1 cellular context compared by ENCODE assay signal in the genomic region with DNA sequence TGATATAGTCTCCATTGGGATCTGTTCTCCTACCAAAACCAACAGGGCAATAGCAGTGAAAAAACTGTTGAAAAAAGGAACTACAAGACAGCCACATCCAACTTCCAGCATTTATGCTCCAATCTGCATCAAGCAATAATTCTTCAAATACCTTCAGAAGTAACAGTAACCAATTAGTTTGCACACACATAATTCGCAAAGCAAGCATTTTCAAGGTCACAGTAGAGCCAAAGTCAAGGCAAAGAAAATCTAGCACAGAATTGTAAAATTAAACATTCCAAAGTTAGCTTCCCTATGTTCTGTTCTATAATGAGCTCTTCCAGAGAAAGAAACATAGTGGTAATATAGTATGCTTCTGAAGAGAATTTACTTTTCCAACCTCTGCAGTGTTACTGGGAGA.
TF ChIP-seq lines count a peak whose summit lies in the region.

No MANE protein-coding gene starts in this region.

TF ChIP-seq in HepG2, 621 proteins besides CTCF, POLR2A, EP300 and RAD21:
- TF ChIP-seq NFIC (IDR thresholded peaks at IDR 0.05; ENCODE audit: low read length): no peak
- TF ChIP-seq MAFK (conservative IDR thresholded peaks at IDR 0.05 in 1 of 2, IDR thresholded peaks at IDR 0.05 in 1 of 2; ENCODE audit: low read length in 2 of 2): peak; percentile 59 to 61
- peak; percentile 62; the same call in 1 of the 2 replicates for TF ChIP-seq MAFF (IDR thresholded peaks at IDR 0.05; ENCODE audit: low read depth, low read length)
